8 cellular contexts compared by ENCODE assay signal in genomic region chr3:108221911-108222812, GRCh38. TPM values are rescaled to one million over a fixed set of nuclear protein-coding genes. Genes with fewer than 3 reads are reported as not detected.
DNase-seq lines count a peak whose midpoint lies in the region; ATAC-seq and TF ChIP-seq lines count a peak whose summit lies in the region.

TSS of gene IFT57 (minus strand) at chr3:108222424. CDS start at chr3:108222322, 102 bp downstream.

- H3K79me1 ChIP-seq in H9 (ENCODE audit: insufficient read depth, low read depth, low read length, poor library complexity, severe bottlenecking), result no peaks in the 10 kb centered on the region

- H3K36me3 Mint-ChIP-seq in H9 (ENCODE audit: insufficient read depth in 1 of 3, low read depth in 3 of 3), result no peaks in the 10 kb centered on the region
- H3K36me3 Mint-ChIP-seq in nephron progenitor cell (ENCODE audit: low read depth), result peaks cover under 1% of the 10 kb centered on the region

- no peak within 1 kb of the TSS for H2AK5ac ChIP-seq in H9 (ENCODE audit: insufficient read length, low read length)

- H3K27me3 ChIP-seq in H9 (ENCODE audit: insufficient read depth, low read length), result no peaks in the 10 kb centered on the region
- no peaks in the 10 kb centered on the region for H3K27me3 ChIP-seq in MG63

- H4K91ac ChIP-seq in H9 (ENCODE audit: insufficient read length, low read depth, low read length), result no peak within 1 kb of the TSS

- no CpG with 5 or more reads among the region's 57 CpGs for WGBS in H9 (ENCODE audit: extremely low coverage, insufficient read length, low lambda C conversion rate)

- H3K27me3 Mint-ChIP-seq in H9 (ENCODE audit: low read depth), result peaks cover 16% of the 10 kb centered on the region
- H3K27me3 Mint-ChIP-seq in nephron progenitor cell (ENCODE audit: low read depth, poor library complexity), result no peaks in the 10 kb centered on the region
- H3K27me3 Mint-ChIP-seq in stimulated activated naive CD8-positive, alpha-beta T cell treated with anti-CD3 and anti-CD28 coated beads, Interleukin-15, amount 100 ng/mL, for 72 hours, result no peaks in the 10 kb centered on the region

- peak within 1 kb of the TSS; percentile 91 for H3K14ac ChIP-seq in H9 (ENCODE audit: insufficient read depth, low read length)

- H3K27ac Mint-ChIP-seq in H9 (peak within 1 kb of the TSS; percentile 60 to 100 (median 97); a peak in 5 of 7 replicates), nephron progenitor cell (peak within 1 kb of the TSS; percentile 100)
- peak within 1 kb of the TSS; percentile 99 to 100 for H3K27ac Mint-ChIP-seq in stimulated activated naive CD8-positive, alpha-beta T cell treated with anti-CD3 and anti-CD28 coated beads, Interleukin-15, amount 100 ng/mL, for 72 hours

- peak; percentile 100 for DNase-seq in ELF-1 (ENCODE audit: low read depth, low spot score)
- DNase-seq in H9, result peak; percentile 99
- DNase-seq in MG63, result peak; percentile 98
- DNase-seq in SIG-M5 (lab: John Stamatoyannopoulos, UW), result peak; percentile 88
- peak; percentile 85 for DNase-seq in activated gamma-delta T cell (lab: John Stamatoyannopoulos, UW)
- DNase-seq in fibroblast of the conjunctiva (ENCODE audit: low read depth), result peak; percentile 97
- peak; percentile 97 for DNase-seq in nephron progenitor cell
- peak; percentile 94 to 97 for DNase-seq in stimulated activated naive CD8-positive, alpha-beta T cell treated with anti-CD3 and anti-CD28 coated beads, Interleukin-15, amount 100 ng/mL, for 72 hours

- H4K8ac ChIP-seq in H9 (replicated peaks; ENCODE audit: insufficient read length, low read depth, low read length), result no peak within 1 kb of the TSS

- no peak within 1 kb of the TSS for H4K5ac ChIP-seq in H9 (ENCODE audit: insufficient read length, low read depth, low read length)

- H4K20me1 ChIP-seq in H9 (ENCODE audit: control insufficient read depth, insufficient read depth, insufficient read length), result no peaks in the 10 kb centered on the region

- H3K4me2 ChIP-seq in H9 (ENCODE audit: insufficient read depth, insufficient read length, low read length), result peak within 1 kb of the TSS; percentile 73

- H3K9me3 ChIP-seq in H9 (ENCODE audit: control insufficient read depth, low read depth, low read length) (no peaks in the 10 kb centered on the region), MG63 (no peaks in the 10 kb centered on the region)

- H3K9ac ChIP-seq in H9 (ENCODE audit: extremely low read depth, insufficient read length, low read length), result peak within 1 kb of the TSS; percentile 32

- H3K27ac ChIP-seq in H9 (ENCODE audit: insufficient read length, low read depth, low read length), result no peak within 1 kb of the TSS

- no peak within 1 kb of the TSS for H3K56ac ChIP-seq in H9 (ENCODE audit: insufficient read length, low read depth, low read length)

- ATAC-seq in stimulated activated naive CD8-positive, alpha-beta T cell treated with anti-CD3 and anti-CD28 coated beads, Interleukin-15, amount 100 ng/mL, for 72 hours, result peak; percentile 94

- peaks cover 20 to 22% of the 10 kb centered on the region in 2 experiments for H3K4me1 Mint-ChIP-seq in H9
- H3K4me1 Mint-ChIP-seq in nephron progenitor cell, result peaks cover 66% of the 10 kb centered on the region
- peaks cover 39% of the 10 kb centered on the region for H3K4me1 Mint-ChIP-seq in stimulated activated naive CD8-positive, alpha-beta T cell treated with anti-CD3 and anti-CD28 coated beads, Interleukin-15, amount 100 ng/mL, for 72 hours

- no peak within 1 kb of the TSS for H2BK15ac ChIP-seq in H9 (ENCODE audit: low read depth, low read length)

- H3K18ac ChIP-seq in H9 (ENCODE audit: insufficient read length, low read depth, low read length), result peak within 1 kb of the TSS; percentile 55

- no peaks in the 10 kb centered on the region for H3K4me1 ChIP-seq in H9 (ENCODE audit: insufficient read depth, low read length)

- H3K4ac ChIP-seq in H9 (ENCODE audit: low read depth, low read length), result no peak within 1 kb of the TSS

- no peaks in the 10 kb centered on the region for H3K79me2 ChIP-seq in H9 (ENCODE audit: insufficient read depth, low read length)

- no peak within 1 kb of the TSS for H2BK120ac ChIP-seq in H9 (ENCODE audit: low read depth, low read length, poor library complexity, severe bottlenecking)

- no peak within 1 kb of the TSS for H2AFZ ChIP-seq in H9 (ENCODE audit: low read length)

- H2BK5ac ChIP-seq in H9 (ENCODE audit: insufficient read length, low read length), result no peak within 1 kb of the TSS

- H3T11ph ChIP-seq in H9 (ENCODE audit: low read length), result no peak within 1 kb of the TSS

- peaks cover 6% of the 10 kb centered on the region for H3K23me2 ChIP-seq in H9 (ENCODE audit: insufficient read length, low read depth, low read length, poor library complexity, severe bottlenecking)

- H3K9me3 Mint-ChIP-seq in H9 (no peaks in the 10 kb centered on the region; a peak in 1 of 5 replicates), nephron progenitor cell (no peaks in the 10 kb centered on the region)
- no peaks in the 10 kb centered on the region for H3K9me3 Mint-ChIP-seq in stimulated activated naive CD8-positive, alpha-beta T cell treated with anti-CD3 and anti-CD28 coated beads, Interleukin-15, amount 100 ng/mL, for 72 hours

- H3K36me3 ChIP-seq in MG63, result no peaks in the 10 kb centered on the region

- H3K4me3 Mint-ChIP-seq in H9 (peak within 1 kb of the TSS; percentile 99), nephron progenitor cell (peak within 1 kb of the TSS; percentile 100)
- H3K4me3 Mint-ChIP-seq in stimulated activated naive CD8-positive, alpha-beta T cell treated with anti-CD3 and anti-CD28 coated beads, Interleukin-15, amount 100 ng/mL, for 72 hours, result peak within 1 kb of the TSS; percentile 100

- no peak within 1 kb of the TSS for H2BK12ac ChIP-seq in H9 (ENCODE audit: insufficient read length, low read depth, low read length)

- H3K23ac ChIP-seq in H9 (ENCODE audit: insufficient read length, low read depth, low read length), result no peak within 1 kb of the TSS

- H3K4me3 ChIP-seq in MG63, result peak within 1 kb of the TSS; percentile 73

- TF ChIP-seq CTCF in H9 (conservative IDR thresholded peaks at IDR 0.05) (no peak), nephron progenitor cell (IDR thresholded peaks at IDR 0.05) (no peak)

- H2BK20ac ChIP-seq in H9 (ENCODE audit: low read depth, low read length, poor library complexity, severe bottlenecking), result no peak within 1 kb of the TSS

RNA-seq across cellular contexts. Expression of gene IFT57, which starts in this region (rescaled TPM):
- total RNA-seq in H9 (2021), result 21.4 and 21.9 TPM in 2 replicates
- 59.2 and 106 TPM in 2 replicates for total RNA-seq in MG63 (2014; rRNA removed; shearing (Covaris generic); ENCODE audit: low replicate concordance)
